1 cellular context compared by ENCODE assay signal in the genomic region with DNA sequence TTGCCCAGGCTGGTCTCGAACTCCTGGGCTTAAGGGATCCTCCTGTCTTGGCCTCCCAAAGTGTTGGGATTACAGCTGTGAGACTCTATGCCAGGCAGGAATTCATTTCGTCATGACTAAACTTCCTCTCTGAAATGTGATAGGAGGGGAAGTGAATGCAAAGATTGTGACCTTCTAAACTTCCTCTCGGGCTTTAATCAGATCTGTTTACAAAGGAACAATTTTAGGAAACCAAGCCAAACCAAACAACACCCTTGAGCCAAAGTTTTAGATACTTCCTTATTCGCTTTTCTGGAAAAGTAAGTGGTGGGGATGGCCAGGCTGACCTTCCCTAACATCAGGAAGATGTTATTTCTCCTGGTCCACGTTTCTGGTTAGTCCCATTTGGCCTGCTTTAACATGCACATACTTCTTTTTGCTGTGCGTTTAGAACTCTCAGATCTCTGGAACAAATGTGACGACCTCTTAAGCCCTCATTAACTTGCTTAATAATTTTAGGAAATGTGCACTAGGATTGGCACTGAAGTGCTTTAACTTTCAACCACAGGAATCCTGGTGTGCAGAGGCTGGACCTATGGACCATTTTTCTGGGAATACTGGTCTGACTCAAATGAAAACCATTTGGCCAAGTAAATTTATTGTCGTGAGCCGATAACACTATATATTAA.
TF ChIP-seq lines count a peak whose summit lies in the region.

No MANE protein-coding gene starts in this region.

TF ChIP-seq in HepG2, 621 proteins besides CTCF, POLR2A, EP300 and RAD21 (continued from another document):
- TF ChIP-seq MEF2D (CRISPR knock-in tag; IDR thresholded peaks at IDR 0.05) (no peak; the same call in 1 of the 2 replicates), AFF4 (CRISPR knock-in tag; IDR thresholded peaks at IDR 0.05) (no peak), GFI1 (CRISPR knock-in tag; IDR thresholded peaks at IDR 0.05; ENCODE audit: borderline replicate concordance) (no peak), RXRB (CRISPR knock-in tag; IDR thresholded peaks at IDR 0.05; ENCODE audit: borderline replicate concordance) (no peak), KAT8 (CRISPR knock-in tag; IDR thresholded peaks at IDR 0.05) (no peak), HOXA7 (CRISPR knock-in tag; IDR thresholded peaks at IDR 0.05) (no peak), ZNF749 (CRISPR knock-in tag; IDR thresholded peaks at IDR 0.05; ENCODE audit: borderline replicate concordance) (no peak), ZSCAN20 (CRISPR knock-in tag; IDR thresholded peaks at IDR 0.05; ENCODE audit: borderline replicate concordance) (no peak), TCF7 (IDR thresholded peaks at IDR 0.05; ENCODE audit: low read depth) (peak; percentile 36; the same call in 1 of the 2 replicates), SMAD1 (CRISPR knock-in tag; IDR thresholded peaks at IDR 0.05; ENCODE audit: borderline replicate concordance, low read depth) (no peak)
- TF ChIP-seq, protein P1, sequence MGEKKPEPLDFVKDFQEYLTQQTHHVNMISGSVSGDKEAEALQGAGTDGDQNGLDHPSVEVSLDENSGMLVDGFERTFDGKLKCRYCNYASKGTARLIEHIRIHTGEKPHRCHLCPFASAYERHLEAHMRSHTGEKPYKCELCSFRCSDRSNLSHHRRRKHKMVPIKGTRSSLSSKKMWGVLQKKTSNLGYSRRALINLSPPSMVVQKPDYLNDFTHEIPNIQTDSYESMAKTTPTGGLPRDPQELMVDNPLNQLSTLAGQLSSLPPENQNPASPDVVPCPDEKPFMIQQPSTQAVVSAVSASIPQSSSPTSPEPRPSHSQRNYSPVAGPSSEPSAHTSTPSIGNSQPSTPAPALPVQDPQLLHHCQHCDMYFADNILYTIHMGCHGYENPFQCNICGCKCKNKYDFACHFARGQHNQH (CRISPR knock-in tag; IDR thresholded peaks at IDR 0.05), result no peak
- TF ChIP-seq, protein P2, sequence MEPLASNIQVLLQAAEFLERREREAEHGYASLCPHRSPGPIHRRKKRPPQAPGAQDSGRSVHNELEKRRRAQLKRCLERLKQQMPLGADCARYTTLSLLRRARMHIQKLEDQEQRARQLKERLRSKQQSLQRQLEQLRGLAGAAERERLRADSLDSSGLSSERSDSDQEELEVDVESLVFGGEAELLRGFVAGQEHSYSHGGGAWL (CRISPR knock-in tag; IDR thresholded peaks at IDR 0.05), result no peak
- TF ChIP-seq, protein P3, sequence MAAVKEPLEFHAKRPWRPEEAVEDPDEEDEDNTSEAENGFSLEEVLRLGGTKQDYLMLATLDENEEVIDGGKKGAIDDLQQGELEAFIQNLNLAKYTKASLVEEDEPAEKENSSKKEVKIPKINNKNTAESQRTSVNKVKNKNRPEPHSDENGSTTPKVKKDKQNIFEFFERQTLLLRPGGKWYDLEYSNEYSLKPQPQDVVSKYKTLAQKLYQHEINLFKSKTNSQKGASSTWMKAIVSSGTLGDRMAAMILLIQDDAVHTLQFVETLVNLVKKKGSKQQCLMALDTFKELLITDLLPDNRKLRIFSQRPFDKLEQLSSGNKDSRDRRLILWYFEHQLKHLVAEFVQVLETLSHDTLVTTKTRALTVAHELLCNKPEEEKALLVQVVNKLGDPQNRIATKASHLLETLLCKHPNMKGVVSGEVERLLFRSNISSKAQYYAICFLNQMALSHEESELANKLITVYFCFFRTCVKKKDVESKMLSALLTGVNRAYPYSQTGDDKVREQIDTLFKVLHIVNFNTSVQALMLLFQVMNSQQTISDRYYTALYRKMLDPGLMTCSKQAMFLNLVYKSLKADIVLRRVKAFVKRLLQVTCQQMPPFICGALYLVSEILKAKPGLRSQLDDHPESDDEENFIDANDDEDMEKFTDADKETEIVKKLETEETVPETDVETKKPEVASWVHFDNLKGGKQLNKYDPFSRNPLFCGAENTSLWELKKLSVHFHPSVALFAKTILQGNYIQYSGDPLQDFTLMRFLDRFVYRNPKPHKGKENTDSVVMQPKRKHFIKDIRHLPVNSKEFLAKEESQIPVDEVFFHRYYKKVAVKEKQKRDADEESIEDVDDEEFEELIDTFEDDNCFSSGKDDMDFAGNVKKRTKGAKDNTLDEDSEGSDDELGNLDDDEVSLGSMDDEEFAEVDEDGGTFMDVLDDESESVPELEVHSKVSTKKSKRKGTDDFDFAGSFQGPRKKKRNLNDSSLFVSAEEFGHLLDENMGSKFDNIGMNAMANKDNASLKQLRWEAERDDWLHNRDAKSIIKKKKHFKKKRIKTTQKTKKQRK (IDR thresholded peaks at IDR 0.05; ENCODE audit: low read length), result no peak
